ENCODE assay signal across 8 cellular contexts in genomic region chr16:19583665-19584300, GRCh38. TPM values are rescaled to one million over a fixed set of nuclear protein-coding genes. Genes with fewer than 3 reads are reported as not detected.
DNase-seq lines count a peak whose midpoint lies in the region; ATAC-seq and TF ChIP-seq lines count a peak whose summit lies in the region.

No MANE protein-coding gene starts in this region.

- peak; percentile 95 for TF ChIP-seq CTCF in GM12865 (IDR thresholded peaks at IDR 0.05; ENCODE audit: insufficient read depth, low read depth, low read length, missing control alignments)
- peak; percentile 71 to 78 for TF ChIP-seq CTCF in right atrium auricular region (IDR thresholded peaks at IDR 0.05)

- no peak overlapping the region for H3K27ac ChIP-seq in right atrium auricular region

- ATAC-seq in HG03460 (IDR thresholded peaks at IDR 0.05; ENCODE audit: unreplicated experiment) (no peak), HG02798 (IDR thresholded peaks at IDR 0.05; ENCODE audit: poor library complexity, unreplicated experiment) (no peak)

- CTCF ChIA-PET in activated naive CD4-positive, alpha-beta T cell treated with anti-CD3 and anti-CD28 coated beads for 36 hours (lab: Charles Lee), result interaction anchor here (0.6 to 1.8 kb wide), 24 partner anchors 9 to 498 kb away, joined by 3 to 17 read pairs (median 4); partner anchors contain the start of gene VPS35L

- peaks cover 5% of the 10 kb centered on the region for H3K9me3 Mint-ChIP-seq in activated naive CD4-positive, alpha-beta T cell treated with anti-CD3 and anti-CD28 coated beads for 36 hours

- H3K4me3 ChIP-seq in GM12865 (ENCODE audit: low read depth, low read length), result no peak overlapping the region
- no peak overlapping the region for H3K4me3 ChIP-seq in right atrium auricular region

- DNase-seq in ACHN, result peak; percentile 66
- peak; percentile 56 for DNase-seq in GM12865 (ENCODE audit: low read depth)
- DNase-seq in NCI-H2171 (lab: John Stamatoyannopoulos, UW), result peak; percentile 10
- peak; percentile 43 for DNase-seq in activated naive CD4-positive, alpha-beta T cell treated with anti-CD3 and anti-CD28 coated beads for 36 hours
- DNase-seq in right atrium auricular region (ENCODE audit: low spot score), result no peak
- DNase-seq in stimulated activated CD4-positive, alpha-beta T cell treated with anti-CD3 and anti-CD28 coated beads, Interleukin-12 subunit alpha, Interleukin-12 subunit beta, amount 100 ng/mL, for 48 hours (ENCODE audit: low read depth in 2 of 3, low spot score in 1 of 3), result peak in 2 of 3 donors; percentile 9 to 10

- in situ Hi-C loops in ACHN (cut with HindIII; ENCODE audit: low pct_ligation_motif_present, low pct_unique_long_range_greater_than_20kb, low sequenced_read_pairs), result no loop called here

- H3K27ac Mint-ChIP-seq in activated naive CD4-positive, alpha-beta T cell treated with anti-CD3 and anti-CD28 coated beads for 36 hours, result no peak overlapping the region

- intact Hi-C loops in activated naive CD4-positive, alpha-beta T cell treated with anti-CD3 and anti-CD28 coated beads for 36 hours (cut with micrococcal nuclease), result loop anchor here (1.0 kb wide), 1 partner anchor 303 kb away; no protein-coding TSS in a partner anchor

- peaks cover 0 to 7% of the 10 kb centered on the region in 2 donors for H3K4me1 ChIP-seq in right atrium auricular region

- H3K27me3 Mint-ChIP-seq in activated naive CD4-positive, alpha-beta T cell treated with anti-CD3 and anti-CD28 coated beads for 36 hours (ENCODE audit: low read depth), result no peaks in the 10 kb centered on the region

- H3K27me3 ChIP-seq in right atrium auricular region, result no peaks in the 10 kb centered on the region

- H3K9me3 ChIP-seq in right atrium auricular region, result no peaks in the 10 kb centered on the region

- H3K36me3 Mint-ChIP-seq in activated naive CD4-positive, alpha-beta T cell treated with anti-CD3 and anti-CD28 coated beads for 36 hours (ENCODE audit: low read depth), result peaks cover 45% of the 10 kb centered on the region

- H3K4me3 Mint-ChIP-seq in activated naive CD4-positive, alpha-beta T cell treated with anti-CD3 and anti-CD28 coated beads for 36 hours, result no peak overlapping the region

- peaks cover 15% of the 10 kb centered on the region for H3K4me1 Mint-ChIP-seq in activated naive CD4-positive, alpha-beta T cell treated with anti-CD3 and anti-CD28 coated beads for 36 hours (ENCODE audit: low read depth)

- H3K36me3 ChIP-seq in right atrium auricular region, result peaks cover 30% of the 10 kb centered on the region

RNA-seq across cellular contexts. Expression of gene VPS35L, which starts 28.3 kb away (rescaled TPM):
- total RNA-seq in activated naive CD4-positive, alpha-beta T cell treated with anti-CD3 and anti-CD28 coated beads for 36 hours, result 10 to 100 TPM; 30.3 to 32.4 TPM
- total RNA-seq in right atrium auricular region, result 10 to 100 TPM; 27.0 to 28.3 TPM
